7 cellular contexts compared by ENCODE assay signal in genomic region chr2:100160396-100160795, GRCh38. TPM values are rescaled to one million over a fixed set of nuclear protein-coding genes. Genes with fewer than 3 reads are reported as not detected.
"Had no signal": no experiment of that assay in that cellular context is flagged by ENCODE, and none has a peak within 500 bp of the region (broad histone marks: within the 10 kb centered on the region; RNA-seq: fewer than 3 reads in every experiment).

No MANE protein-coding gene starts in this region.

- H3K27ac ChIP-seq: HL-60 had no signal

- ATAC-seq: HepG2, K562 had no signal

- DNase-seq: IMR-90, KBM-7, KG1 had no signal

- H3K4me3 ChIP-seq: K562 had no signal

RNA-seq across cellular contexts. Expression of gene AFF3, which starts 18.0 kb away (rescaled TPM):
- total RNA-seq: HepG2, HT-29 had no signal
- polyA plus RNA-seq: HepG2, K562 had no signal
